Comparison of ENCODE assay signal across 15 cellular contexts in genomic region chr20:46701556-46701955, GRCh38. TPM values are rescaled to one million over a fixed set of nuclear protein-coding genes. Genes with fewer than 3 reads are reported as not detected.
DNase-seq lines count a peak whose midpoint lies in the region; ATAC-seq lines count a peak whose summit lies in the region.
"Had no signal": no experiment of that assay in that cellular context is flagged by ENCODE, and none has a peak within 500 bp of the region (broad histone marks: within the 10 kb centered on the region; RNA-seq: fewer than 3 reads in every experiment).

No MANE protein-coding gene starts in this region.

- no peak overlapping the region for H3K4me3 Mint-ChIP-seq in activated CD8-positive, alpha-beta memory T cell treated with anti-CD3 and anti-CD28 coated beads, Interleukin-2, amount 10 ng/mL, durations not matched to agents 7 days and 5 days
- H3K4me3 Mint-ChIP-seq in stimulated activated naive CD8-positive, alpha-beta T cell treated with anti-CD3 and anti-CD28 coated beads, Interleukin-15, amount 100 ng/mL, for 72 hours, result no peak overlapping the region

- H3K27ac Mint-ChIP-seq in activated CD8-positive, alpha-beta memory T cell treated with anti-CD3 and anti-CD28 coated beads, Interleukin-2, amount 10 ng/mL, durations not matched to agents 7 days and 5 days, result no peak overlapping the region
- H3K27ac Mint-ChIP-seq in stimulated activated naive CD8-positive, alpha-beta T cell treated with anti-CD3 and anti-CD28 coated beads, Interleukin-15, amount 100 ng/mL, for 72 hours, result no peak overlapping the region

- CTCF ChIA-PET in activated CD8-positive, alpha-beta memory T cell treated with anti-CD3 and anti-CD28 coated beads, Interleukin-2, amount 10 ng/mL, durations not matched to agents 7 days and 5 days (lab: Charles Lee), result no interaction called here

- peaks cover 1% of the 10 kb centered on the region for H3K36me3 Mint-ChIP-seq in activated CD8-positive, alpha-beta memory T cell treated with anti-CD3 and anti-CD28 coated beads, Interleukin-2, amount 10 ng/mL, durations not matched to agents 7 days and 5 days

- no peaks in the 10 kb centered on the region for H3K9me3 Mint-ChIP-seq in activated CD8-positive, alpha-beta memory T cell treated with anti-CD3 and anti-CD28 coated beads, Interleukin-2, amount 10 ng/mL, durations not matched to agents 7 days and 5 days (ENCODE audit: low read depth)
- H3K9me3 Mint-ChIP-seq in stimulated activated naive CD8-positive, alpha-beta T cell treated with anti-CD3 and anti-CD28 coated beads, Interleukin-15, amount 100 ng/mL, for 72 hours, result peaks cover 4 to 7% of the 10 kb centered on the region in 2 donors

- no peaks in the 10 kb centered on the region for H3K4me1 Mint-ChIP-seq in activated CD8-positive, alpha-beta memory T cell treated with anti-CD3 and anti-CD28 coated beads, Interleukin-2, amount 10 ng/mL, durations not matched to agents 7 days and 5 days
- H3K4me1 Mint-ChIP-seq in stimulated activated naive CD8-positive, alpha-beta T cell treated with anti-CD3 and anti-CD28 coated beads, Interleukin-15, amount 100 ng/mL, for 72 hours, result no peaks in the 10 kb centered on the region

- peak; percentile 5 for DNase-seq in activated CD8-positive, alpha-beta memory T cell treated with anti-CD3 and anti-CD28 coated beads for 24 hours
- DNase-seq in activated CD8-positive, alpha-beta memory T cell treated with anti-CD3 and anti-CD28 coated beads, Interleukin-2, amount 10 ng/mL, durations not matched to agents 7 days and 5 days, result no peak
- DNase-seq in SW480 (ENCODE audit: low spot score), result peak; percentile 53
- peak; percentile 56 for DNase-seq in fibroblast of peridontal ligament (ENCODE audit: extremely low read depth)
- no peak for DNase-seq in NCI-H524 treated with DMSO at 0.1 percent for 48 hours (lab: John Stamatoyannopoulos, UW)
- no peak for DNase-seq in stimulated activated naive CD8-positive, alpha-beta T cell treated with anti-CD3 and anti-CD28 coated beads, Interleukin-15, amount 100 ng/mL, for 72 hours
- DNase-seq in hippocampal formation (lab: John Stamatoyannopoulos, UW), result no peak
- DNase-seq: MG63, NCI-H1092, NCI-H2081 treated with DMSO at 0.1 percent for 48 hours, NCI-H510A, Peyer's patch had no signal

- ATAC-seq in activated CD8-positive, alpha-beta memory T cell treated with anti-CD3 and anti-CD28 coated beads, Interleukin-2, amount 10 ng/mL, durations not matched to agents 7 days and 5 days, result no peak
- ATAC-seq in stimulated activated naive CD8-positive, alpha-beta T cell treated with anti-CD3 and anti-CD28 coated beads, Interleukin-15, amount 100 ng/mL, for 72 hours, result no peak
- no peak for ATAC-seq in HG03354 (IDR thresholded peaks at IDR 0.05; ENCODE audit: poor library complexity, severe bottlenecking, unreplicated experiment)
- ATAC-seq: HepG2, Right ventricle myocardium inferior had no signal

- H3K27me3 Mint-ChIP-seq in activated CD8-positive, alpha-beta memory T cell treated with anti-CD3 and anti-CD28 coated beads, Interleukin-2, amount 10 ng/mL, durations not matched to agents 7 days and 5 days, result peaks cover 31% of the 10 kb centered on the region
- H3K27me3 Mint-ChIP-seq in stimulated activated naive CD8-positive, alpha-beta T cell treated with anti-CD3 and anti-CD28 coated beads, Interleukin-15, amount 100 ng/mL, for 72 hours, result peaks cover 67% of the 10 kb centered on the region

RNA-seq across cellular contexts. Expression of gene SLC2A10, which starts 7.9 kb away (rescaled TPM):
- not detected for total RNA-seq in activated CD8-positive, alpha-beta memory T cell treated with anti-CD3 and anti-CD28 coated beads, Interleukin-2, amount 10 ng/mL, durations not matched to agents 7 days and 5 days

RNA-seq across cellular contexts. Expression of gene TP53RK, which starts 12.3 kb away (rescaled TPM):
- total RNA-seq in activated CD8-positive, alpha-beta memory T cell treated with anti-CD3 and anti-CD28 coated beads, Interleukin-2, amount 10 ng/mL, durations not matched to agents 7 days and 5 days, result 10 to 100 TPM; 14.8 to 20.9 TPM

RNA-seq across cellular contexts. Expression of gene SLC13A3, which starts 50.3 kb away (rescaled TPM):
- under 1 TPM in 1 of 2 experiments, not detected in 1; 0.19 TPM for total RNA-seq in activated CD8-positive, alpha-beta memory T cell treated with anti-CD3 and anti-CD28 coated beads, Interleukin-2, amount 10 ng/mL, durations not matched to agents 7 days and 5 days

Comparison
In these comparisons a context has a peak if more than half of its experiments do, and no peak if none do; other contexts are left out.
1. DNase-seq: peak in activated CD8-positive, alpha-beta memory T cell treated with anti-CD3 and anti-CD28 coated beads for 24 hours (single experiment), SW480 (single experiment) and fibroblast of peridontal ligament (single experiment); none in activated CD8-positive, alpha-beta memory T cell treated with anti-CD3 and anti-CD28 coated beads, Interleukin-2, amount 10 ng/mL, durations not matched to agents 7 days and 5 days (single experiment), NCI-H524 treated with DMSO at 0.1 percent for 48 hours (single experiment), stimulated activated naive CD8-positive, alpha-beta T cell treated with anti-CD3 and anti-CD28 coated beads, Interleukin-15, amount 100 ng/mL, for 72 hours (0 of 2) and hippocampal formation (0 of 2).